Comparison of ENCODE assay signal across 24 cellular contexts in genomic region chr7:12749746-12750145, GRCh38.
"Had no signal": no experiment of that assay in that cellular context is flagged by ENCODE, and none has a peak within 500 bp of the region (broad histone marks: within the 10 kb centered on the region; RNA-seq: fewer than 3 reads in every experiment).

No MANE protein-coding gene starts in this region.

- H3K4me3 Mint-ChIP-seq: effector memory CD8-positive, alpha-beta T cell; memory B cell; natural killer cell; stimulated activated naive CD8-positive, alpha-beta T cell treated with anti-CD3 and anti-CD28 coated beads, Interleukin-15, amount 100 ng/mL, for 72 hours had no signal

- H2AFZ ChIP-seq: parathyroid adenoma had no signal

- H3K27me3 ChIP-seq: gastrocnemius medialis, heart right ventricle, right lobe of liver, suprapubic skin, transverse colon, upper lobe of right lung, vagina had no signal

- H3K4me1 ChIP-seq: gastrocnemius medialis, parathyroid adenoma, right lobe of liver, suprapubic skin, upper lobe of right lung, vagina had no signal

- H3K9me3 Mint-ChIP-seq: effector memory CD8-positive, alpha-beta T cell; memory B cell; natural killer cell; stimulated activated naive CD8-positive, alpha-beta T cell treated with anti-CD3 and anti-CD28 coated beads, Interleukin-15, amount 100 ng/mL, for 72 hours had no signal

- ATAC-seq: effector memory CD8-positive, alpha-beta T cell; gastrocnemius medialis; heart right ventricle; left ventricle myocardium superior; natural killer cell; right lobe of liver; stimulated activated naive CD8-positive, alpha-beta T cell treated with anti-CD3 and anti-CD28 coated beads, Interleukin-15, amount 100 ng/mL, for 72 hours; upper lobe of right lung had no signal

- H3K27ac ChIP-seq: gastrocnemius medialis, heart right ventricle, parathyroid adenoma, right lobe of liver, suprapubic skin, transverse colon, upper lobe of right lung, vagina had no signal

- H3K9ac ChIP-seq: parathyroid adenoma had no signal

- H3K79me2 ChIP-seq: parathyroid adenoma had no signal

- H3K36me3 Mint-ChIP-seq: memory B cell, natural killer cell had no signal

- H3K4me1 Mint-ChIP-seq: memory B cell; natural killer cell; stimulated activated naive CD8-positive, alpha-beta T cell treated with anti-CD3 and anti-CD28 coated beads, Interleukin-15, amount 100 ng/mL, for 72 hours had no signal

- H3K27ac Mint-ChIP-seq: effector memory CD8-positive, alpha-beta T cell; memory B cell; natural killer cell; progenitor cell of endocrine pancreas; stimulated activated naive CD8-positive, alpha-beta T cell treated with anti-CD3 and anti-CD28 coated beads, Interleukin-15, amount 100 ng/mL, for 72 hours had no signal

- H3K9me3 ChIP-seq: gastrocnemius medialis, heart right ventricle, right lobe of liver, suprapubic skin, upper lobe of right lung, vagina had no signal

- H3K27me3 Mint-ChIP-seq: progenitor cell of endocrine pancreas; stimulated activated naive CD8-positive, alpha-beta T cell treated with anti-CD3 and anti-CD28 coated beads, Interleukin-15, amount 100 ng/mL, for 72 hours had no signal

- H3K36me3 ChIP-seq: gastrocnemius medialis, heart right ventricle, right lobe of liver, suprapubic skin, transverse colon, upper lobe of right lung, vagina had no signal

- DNase-seq: cortex of kidney; effector memory CD8-positive, alpha-beta T cell; gastrocnemius medialis; glutamatergic neuron; heart right ventricle; hippocampal formation; left ventricle myocardium superior; natural killer cell; right lobe of liver; small intestine; stimulated activated CD4-positive, alpha-beta T cell treated with anti-CD3 and anti-CD28 coated beads, Interleukin-12 subunit alpha, Interleukin-12 subunit beta, amount 100 ng/mL, for 4 hours; stimulated activated CD4-positive, alpha-beta T cell treated with anti-CD3 and anti-CD28 coated beads, Interleukin-1b, Interleukin-23, amount 100 ng/mL, for 48 hours; stimulated activated CD4-positive, alpha-beta T cell treated with anti-CD3 and anti-CD28 coated beads, Interleukin-4, amount 100 ng/mL, for 1 hour; stimulated activated CD8-positive, alpha-beta memory T cell treated with anti-CD3 and anti-CD28 coated beads, Interleukin-4, amount 100 ng/mL, for 48 hours; stimulated activated naive CD4-positive, alpha-beta T cell; stimulated activated naive CD8-positive, alpha-beta T cell treated with anti-CD3 and anti-CD28 coated beads, Interleukin-15, amount 100 ng/mL, for 72 hours; transverse colon; upper lobe of right lung had no signal

- H3K4me3 ChIP-seq: gastrocnemius medialis, heart right ventricle, lung, right lobe of liver, suprapubic skin, transverse colon, upper lobe of right lung, vagina had no signal
